1 cellular context compared by ENCODE assay signal in genomic region chr3:196431193-196432136, GRCh38.
TF ChIP-seq lines count a peak whose summit lies in the region.

No MANE protein-coding gene starts in this region.

TF ChIP-seq in K562, 482 proteins besides CTCF, POLR2A, EP300 and RAD21 (continued from another document and continues in another):
- TF ChIP-seq ZNF280B (CRISPR knock-in tag; IDR thresholded peaks at IDR 0.05) (no peak), TEAD2 (tag; IDR thresholded peaks at IDR 0.05) (no peak), RCOR1 (IDR thresholded peaks at IDR 0.05; ENCODE audit: borderline replicate concordance in 1 of 2, low read depth in 2 of 2, low read length in 2 of 2) (0 out of 4 replicates have a peak, but pooled peaks of 1 of the 2 experiments have one; percentile 3), GTF2A2 (tag; IDR thresholded peaks at IDR 0.05) (peak; percentile 41; the same call in 1 of the 2 replicates), ZNF586 (CRISPR knock-in tag; conservative IDR thresholded peaks at IDR 0.05) (no peak), HMBOX1 (IDR thresholded peaks at IDR 0.05) (no peak), MAX (CRISPR knock-in tag; IDR thresholded peaks at IDR 0.05) (no peak), CREB3 (tag; conservative IDR thresholded peaks at IDR 0.05; ENCODE audit: low read depth) (no peak), HOXB6 (CRISPR knock-in tag; IDR thresholded peaks at IDR 0.05; ENCODE audit: borderline replicate concordance) (no peak), CAMTA2 (CRISPR knock-in tag; conservative IDR thresholded peaks at IDR 0.05) (no peak), NFRKB (IDR thresholded peaks at IDR 0.05; ENCODE audit: low read depth) (0 out of 2 replicates have a peak, but pooled peaks have one; percentile 20), KDM1A (IDR thresholded peaks at IDR 0.05) (0 out of 4 replicates have a peak, but pooled peaks of 1 of the 2 experiments have one; percentile 18), ZNF41 (CRISPR knock-in tag; conservative IDR thresholded peaks at IDR 0.05) (0 out of 2 replicates have a peak, but pooled peaks have one; percentile 11), YY1 (IDR thresholded peaks at IDR 0.05; ENCODE audit: borderline replicate concordance in 1 of 3, control insufficient read depth in 1 of 3, extremely low read depth in 1 of 3, insufficient read depth in 3 of 3, insufficient read length in 1 of 3, insufficient replicate concordance in 2 of 3, low read depth in 1 of 3, low read length in 2 of 3) (peak in 2 of 3 experiments; percentile 10 to 47), EP400 (IDR thresholded peaks at IDR 0.05) (0 out of 2 replicates have a peak, but pooled peaks have one; percentile 42), TFAM (CRISPR knock-in tag; conservative IDR thresholded peaks at IDR 0.05) (no peak), ERF (CRISPR knock-in tag; IDR thresholded peaks at IDR 0.05) (no peak), PHF8 (IDR thresholded peaks at IDR 0.05; ENCODE audit: borderline replicate concordance, low read length) (peak; percentile 45; the same call in 1 of the 2 replicates), IFI16 (CRISPR knock-in tag; IDR thresholded peaks at IDR 0.05) (no peak), ATF2 (CRISPR knock-in tag; IDR thresholded peaks at IDR 0.05) (no peak), ARID3B (CRISPR knock-in tag; IDR thresholded peaks at IDR 0.05; ENCODE audit: borderline replicate concordance) (no peak), ZNF696 (CRISPR knock-in tag; conservative IDR thresholded peaks at IDR 0.05) (no peak), PCBP2 (IDR thresholded peaks at IDR 0.05; ENCODE audit: low read depth, low read length, poor library complexity, severe bottlenecking) (no peak), MAFF (IDR thresholded peaks at IDR 0.05; ENCODE audit: low read length) (no peak), E2F4 (CRISPR knock-in tag; IDR thresholded peaks at IDR 0.05; ENCODE audit: low read depth) (no peak), ZNF785 (CRISPR knock-in tag; IDR thresholded peaks at IDR 0.05) (no peak), CBX5 (IDR thresholded peaks at IDR 0.05; ENCODE audit: borderline replicate concordance, low read depth) (no peak), IRF2 (CRISPR knock-in tag; IDR thresholded peaks at IDR 0.05) (no peak), LCOR (CRISPR knock-in tag; IDR thresholded peaks at IDR 0.05) (no peak), FUS (optimal IDR thresholded peaks at IDR 0.05; ENCODE audit: low read depth, low read length) (no peak), ESRRB (CRISPR knock-in tag; IDR thresholded peaks at IDR 0.05; ENCODE audit: borderline replicate concordance) (no peak), ZNF143 (CRISPR knock-in tag; IDR thresholded peaks at IDR 0.05) (0 out of 2 replicates have a peak, but pooled peaks have one; percentile 2), TRIM24 (IDR thresholded peaks at IDR 0.05) (no peak), BACH1 (tag; IDR thresholded peaks at IDR 0.05) (no peak), UBTF (IDR thresholded peaks at IDR 0.05; ENCODE audit: borderline replicate concordance in 1 of 2, low read depth in 2 of 2, low read length in 2 of 2) (0 out of 4 replicates have a peak, but pooled peaks of 1 of the 2 experiments have one; percentile 40), ZBTB7A (IDR thresholded peaks at IDR 0.05; ENCODE audit: borderline replicate concordance, control insufficient read depth, low read depth, low read length) (peak; percentile 93), MAZ (CRISPR knock-in tag; conservative IDR thresholded peaks at IDR 0.05 in 1 of 2, IDR thresholded peaks at IDR 0.05 in 1 of 2) (no peak; a peak in 1 of 4 replicates), ZFP30 (CRISPR knock-in tag; IDR thresholded peaks at IDR 0.05; ENCODE audit: borderline replicate concordance) (no peak), ETV1 (tag; conservative IDR thresholded peaks at IDR 0.05; ENCODE audit: low read depth) (no peak), CHD2 (IDR thresholded peaks at IDR 0.05; ENCODE audit: low read depth, low read length) (no peak), ZNF717 (CRISPR knock-in tag; IDR thresholded peaks at IDR 0.05) (no peak), NKRF (IDR thresholded peaks at IDR 0.05; ENCODE audit: borderline replicate concordance) (no peak), MLLT1 (IDR thresholded peaks at IDR 0.05) (no peak), NCOR1 (IDR thresholded peaks at IDR 0.05) (no peak), ZNF239 (CRISPR knock-in tag; IDR thresholded peaks at IDR 0.05) (no peak), ELK3 (CRISPR knock-in tag; IDR thresholded peaks at IDR 0.05) (no peak), PKNOX1 (IDR thresholded peaks at IDR 0.05) (peak; percentile 35; the same call in 1 of the 2 replicates), ZNF217 (CRISPR knock-in tag; IDR thresholded peaks at IDR 0.05) (no peak)
